In genomic region chr10:66828957-66829356, GRCh38 we compare ENCODE assay signal across 16 cellular contexts.
A peak's percentile ranks its signal among the peaks of the same experiment; 100 is the strongest.
DNase-seq lines count a peak whose midpoint lies in the region; ATAC-seq and TF ChIP-seq lines count a peak whose summit lies in the region.
"Had no signal": no experiment of that assay in that cellular context is flagged by ENCODE, and none has a peak within 500 bp of the region (broad histone marks: within the 10 kb centered on the region; RNA-seq: fewer than 3 reads in every experiment).

No MANE protein-coding gene starts in this region.

- no peaks in the 10 kb centered on the region for H3K27me3 Mint-ChIP-seq in GM23338 (ENCODE audit: insufficient read depth, low read depth, poor library complexity)
- no peaks in the 10 kb centered on the region for H3K27me3 Mint-ChIP-seq in stimulated activated naive B cell treated with anti-CD40 and anti-IgM and Interleukin-4, amounts not matched to agents 10 μg/mL and 1 μg/mL and 100 μg/mL, for 72 hours

- H3K9me3 ChIP-seq in PC-3 (ENCODE audit: low read length) (no peaks in the 10 kb centered on the region), trophoblast cell (ENCODE audit: insufficient read depth, low read depth, low read length) (no peaks in the 10 kb centered on the region)
- H3K9me3 ChIP-seq: MG63 had no signal

- H3K79me2 ChIP-seq in GM23338 (replicated peaks; ENCODE audit: insufficient read depth) (no peaks in the 10 kb centered on the region), PC-3 (ENCODE audit: low read length) (no peaks in the 10 kb centered on the region), trophoblast cell (ENCODE audit: control insufficient read depth, insufficient read depth, low read length, poor library complexity) (no peaks in the 10 kb centered on the region)

- intact Hi-C loops in PC-3 (cut with micrococcal nuclease), result loop anchor here (2.0 to 5.0 kb wide), 5 partner anchors 32 to 478 kb away; no protein-coding TSS in a partner anchor

- no peak overlapping the region for H2BK12ac ChIP-seq in trophoblast cell (ENCODE audit: low read length)

- no peak overlapping the region for H3K14ac ChIP-seq in trophoblast cell (ENCODE audit: low read length)

- H3K79me1 ChIP-seq in trophoblast cell (ENCODE audit: low read length), result no peaks in the 10 kb centered on the region

- no TSS peak for BruUV-seq in PC-3 (replicated peaks; lab: Mats Ljungman, UMichigan)

- H3K4ac ChIP-seq in trophoblast cell (ENCODE audit: low read depth, low read length), result no peak overlapping the region

- H3K18ac ChIP-seq in trophoblast cell (ENCODE audit: low read length), result no peak overlapping the region

- no peak overlapping the region for H2BK5ac ChIP-seq in trophoblast cell (ENCODE audit: low read depth, low read length, poor library complexity)

- no peaks in the 10 kb centered on the region for H3K9me2 ChIP-seq in GM23338 (ENCODE audit: insufficient read depth)
- no peaks in the 10 kb centered on the region for H3K9me2 ChIP-seq in PC-3 (replicated peaks; ENCODE audit: low read length)

- no peak overlapping the region for H3K4me2 ChIP-seq in GM23338
- peak overlapping the region; percentile 57 for H3K4me2 ChIP-seq in PC-3 (ENCODE audit: low read length)
- H3K4me2 ChIP-seq in trophoblast cell (ENCODE audit: low read length), result no peak overlapping the region

- peak overlapping the region; percentile 2 for H3K9ac ChIP-seq in PC-3 (ENCODE audit: low read length)
- no peak overlapping the region for H3K9ac ChIP-seq in trophoblast cell (ENCODE audit: low read length)

- H4K20me1 ChIP-seq in GM23338 (replicated peaks; ENCODE audit: insufficient read depth), result no peaks in the 10 kb centered on the region
- no peaks in the 10 kb centered on the region for H4K20me1 ChIP-seq in PC-3 (ENCODE audit: low read length)

- no peak overlapping the region for H4K91ac ChIP-seq in trophoblast cell (ENCODE audit: low read depth, low read length)

- TF ChIP-seq CTCF in GM23338 (conservative IDR thresholded peaks at IDR 0.05; ENCODE audit: low read depth in 2 of 2) (no peak), PC-3 (conservative IDR thresholded peaks at IDR 0.05; ENCODE audit: low read depth, low read length) (no peak), fibroblast of the aortic adventitia (IDR thresholded peaks at IDR 0.05; ENCODE audit: insufficient read depth, low read length) (no peak)

- 0 out of 2 replicates have a peak overlapping the region, but pooled peaks have one; percentile 6 for H2AFZ ChIP-seq in GM23338
- H2AFZ ChIP-seq in PC-3 (ENCODE audit: low read length), result no peak overlapping the region
- no peak overlapping the region for H2AFZ ChIP-seq in trophoblast cell (ENCODE audit: insufficient read depth, low read length, poor library complexity)

- no peak overlapping the region for H4K12ac ChIP-seq in trophoblast cell (ENCODE audit: low read depth, low read length)

- no peaks in the 10 kb centered on the region for H3K4me1 ChIP-seq in GM23338 (ENCODE audit: insufficient read depth)
- H3K4me1 ChIP-seq in PC-3 (ENCODE audit: insufficient read depth, low read length), result peaks cover 52% of the 10 kb centered on the region
- H3K4me1 ChIP-seq in trophoblast cell (ENCODE audit: control insufficient read depth in 1 of 2, insufficient read depth in 2 of 2, low read length in 2 of 2), result no peaks in the 10 kb centered on the region

- H3K4me3 ChIP-seq in GM23338 (no peak overlapping the region), PC-3 (ENCODE audit: low read length) (peak overlapping the region; percentile 17), fibroblast of the aortic adventitia (ENCODE audit: low read depth, low read length) (no peak overlapping the region), trophoblast cell (ENCODE audit: low read depth, low read length) (no peak overlapping the region)
- H3K4me3 ChIP-seq: MG63 had no signal

- WGBS in trophoblast cell (ENCODE audit: extremely low coverage, insufficient coverage, insufficient read length), result no CpG with 5 or more reads among the region's 2 CpGs

- DNase-seq in GM23338 (ENCODE audit: low spot score), result no peak
- DNase-seq in PC-3, result peak; percentile 99
- DNase-seq in fibroblast of the aortic adventitia (ENCODE audit: low read depth), result peak; percentile 8
- peak; percentile 76 for DNase-seq in renal cortical epithelial cell (ENCODE audit: low read depth)
- no peak for DNase-seq in trophoblast cell
- DNase-seq in stimulated activated naive B cell treated with anti-CD40 and anti-IgM and Interleukin-4, amounts not matched to agents 10 μg/mL and 1 μg/mL and 100 μg/mL, for 72 hours, result no peak
- DNase-seq in DMS53 (lab: John Stamatoyannopoulos, UW), result no peak
- DNase-seq: COR-L47, KBM-7, MG63, NCI-H1092 treated with DMSO at 0.1 percent for 48 hours, NCI-H2081 treated with DMSO at 0.1 percent for 48 hours, NCI-H510A had no signal

- no peak overlapping the region for H3K27ac Mint-ChIP-seq in GM23338
- H3K27ac Mint-ChIP-seq in stimulated activated naive B cell treated with anti-CD40 and anti-IgM and Interleukin-4, amounts not matched to agents 10 μg/mL and 1 μg/mL and 100 μg/mL, for 72 hours, result no peak overlapping the region

- ATAC-seq in GM23338, result no peak
- peak; percentile 80 for ATAC-seq in PC-3
- no peak for ATAC-seq in stimulated activated naive B cell treated with anti-CD40 and anti-IgM and Interleukin-4, amounts not matched to agents 10 μg/mL and 1 μg/mL and 100 μg/mL, for 72 hours (replicated peaks)
- ATAC-seq: HCT116, Right ventricle myocardium inferior had no signal

- H2BK120ac ChIP-seq in trophoblast cell (ENCODE audit: insufficient read depth, low read length, poor library complexity), result no peak overlapping the region

- H3K23ac ChIP-seq in trophoblast cell (ENCODE audit: low read length), result no peak overlapping the region

- no peaks in the 10 kb centered on the region for H3K9me3 Mint-ChIP-seq in GM23338
- peaks cover 0 to 1% of the 10 kb centered on the region in 2 donors for H3K9me3 Mint-ChIP-seq in stimulated activated naive B cell treated with anti-CD40 and anti-IgM and Interleukin-4, amounts not matched to agents 10 μg/mL and 1 μg/mL and 100 μg/mL, for 72 hours

- H3K36me3 Mint-ChIP-seq in GM23338 (ENCODE audit: low read depth), result no peaks in the 10 kb centered on the region
- no peaks in the 10 kb centered on the region for H3K36me3 Mint-ChIP-seq in stimulated activated naive B cell treated with anti-CD40 and anti-IgM and Interleukin-4, amounts not matched to agents 10 μg/mL and 1 μg/mL and 100 μg/mL, for 72 hours

- H3K4me1 Mint-ChIP-seq in GM23338, result no peaks in the 10 kb centered on the region; the same call in 2 of the 3 replicates
- no peaks in the 10 kb centered on the region for H3K4me1 Mint-ChIP-seq in stimulated activated naive B cell treated with anti-CD40 and anti-IgM and Interleukin-4, amounts not matched to agents 10 μg/mL and 1 μg/mL and 100 μg/mL, for 72 hours

- no peak overlapping the region for H2AK5ac ChIP-seq in trophoblast cell (ENCODE audit: low read length)

- no peak overlapping the region for H4K8ac ChIP-seq in trophoblast cell (ENCODE audit: low read depth, low read length)

- H3K27me3 ChIP-seq in GM23338 (ENCODE audit: insufficient read depth) (no peaks in the 10 kb centered on the region), PC-3 (ENCODE audit: low read length) (no peaks in the 10 kb centered on the region), trophoblast cell (ENCODE audit: insufficient read depth, low read length) (no peaks in the 10 kb centered on the region)
- H3K27me3 ChIP-seq: MG63 had no signal

- no peak overlapping the region for H3K4me3 Mint-ChIP-seq in GM23338
- no peak overlapping the region for H3K4me3 Mint-ChIP-seq in stimulated activated naive B cell treated with anti-CD40 and anti-IgM and Interleukin-4, amounts not matched to agents 10 μg/mL and 1 μg/mL and 100 μg/mL, for 72 hours

- H3K27ac ChIP-seq in GM23338 (ENCODE audit: low read depth) (no peak overlapping the region), PC-3 (ENCODE audit: low read length) (peak overlapping the region; percentile 70), trophoblast cell (ENCODE audit: low read depth, low read length) (no peak overlapping the region)
- H3K27ac ChIP-seq: C4-2B had no signal

- POLR2A ChIA-PET in PC-3 (lab: Charles Lee; ENCODE audit: unreplicated experiment), result interaction anchor here (0.5 kb wide), 1 partner anchor 265 kb away, joined by 4 read pairs; no protein-coding TSS in a partner anchor

- H3K36me3 ChIP-seq in GM23338 (ENCODE audit: insufficient read depth) (no peaks in the 10 kb centered on the region), PC-3 (ENCODE audit: low read depth, low read length) (no peaks in the 10 kb centered on the region), trophoblast cell (ENCODE audit: control insufficient read depth in 1 of 2, insufficient read depth in 2 of 2, low read length in 2 of 2) (no peaks in the 10 kb centered on the region)
- H3K36me3 ChIP-seq: MG63 had no signal

- CTCF ChIA-PET in PC-3 (lab: Charles Lee), result interaction anchor here (0.7 to 2.8 kb wide), 3 partner anchors 97 to 692 kb away, joined by 4 to 9 read pairs (median 4); partner anchors contain the start of gene LRRTM3

- H3F3A ChIP-seq in GM23338 (replicated peaks; ENCODE audit: low read depth) (no peaks in the 10 kb centered on the region), PC-3 (ENCODE audit: low read length, unreplicated experiment) (peaks cover 11% of the 10 kb centered on the region)

TF ChIP-seq in GM23338, 12 proteins besides CTCF, POLR2A, EP300 and RAD21 (continues in another document):
- TF ChIP-seq STAT1 (IDR thresholded peaks at IDR 0.05; ENCODE audit: unreplicated experiment) (no peak), EZH2 (IDR thresholded peaks at IDR 0.05; ENCODE audit: low read depth, unreplicated experiment) (no peak)

Comparison
In these comparisons a context has a peak if more than half of its experiments do, and no peak if none do; other contexts are left out.
1. DNase-seq: peak in PC-3 (single experiment), fibroblast of the aortic adventitia (single experiment) and renal cortical epithelial cell (single experiment); none in GM23338 (single experiment), trophoblast cell (0 of 2), stimulated activated naive B cell treated with anti-CD40 and anti-IgM and Interleukin-4, amounts not matched to agents 10 μg/mL and 1 μg/mL and 100 μg/mL, for 72 hours (single experiment) and DMS53 (single experiment).